ENCODE assay signal across 8 cellular contexts in genomic region chr1:153260980-153261792, GRCh38. TPM values are rescaled to one million over a fixed set of nuclear protein-coding genes. Genes with fewer than 3 reads are reported as not detected.
DNase-seq lines count a peak whose midpoint lies in the region; ATAC-seq and TF ChIP-seq lines count a peak whose summit lies in the region.

No MANE protein-coding gene starts in this region.

- intact Hi-C loops in stomach (cut with DNase I; ENCODE audit: low total_unique reads), result no loop called here

- TF ChIP-seq CTCF in brain (conservative IDR thresholded peaks at IDR 0.05), result no peak
- no peak for TF ChIP-seq CTCF in stomach (IDR thresholded peaks at IDR 0.05)

- peak; percentile 33 for DNase-seq in ELF-1 (ENCODE audit: low read depth, low spot score)
- peak; percentile 9 for DNase-seq in RPMI7951 (ENCODE audit: low read depth)
- DNase-seq in left lobe of liver (ENCODE audit: low spot score), result no peak
- DNase-seq in stomach, result no peak
- DNase-seq in amniotic stem cell (lab: John Stamatoyannopoulos, UW), result no peak
- DNase-seq in HPDE6-E6E7 (ENCODE audit: extremely low spot score), result no peak

- H3K27me3 ChIP-seq in stomach, result peaks cover 0 to 75% (median 45%) of the 10 kb centered on the region in 3 donors

- peak overlapping the region; percentile 46 to 66 (median 54) for H3K4me3 ChIP-seq in stomach

- no peak overlapping the region for H3K27ac ChIP-seq in stomach

- no peaks in the 10 kb centered on the region for H3K36me3 ChIP-seq in stomach

- peaks cover 13 to 21% (median 19%) of the 10 kb centered on the region in 4 donors for H3K4me1 ChIP-seq in stomach

- peaks cover 14% of the 10 kb centered on the region for H3K4me1 Mint-ChIP-seq in brain

- no peak for TF ChIP-seq POLR2A in stomach (IDR thresholded peaks at IDR 0.05)

- peak overlapping the region in 1 of 5 experiments; percentile 2 for H3K27ac Mint-ChIP-seq in brain

- TF ChIP-seq EP300 in stomach (IDR thresholded peaks at IDR 0.05), result no peak

- H3K4me3 Mint-ChIP-seq in brain, result peak overlapping the region; percentile 80 to 85 (median 84)

- peaks cover 4 to 14% (median 6%) of the 10 kb centered on the region in 5 experiments for H3K9me3 Mint-ChIP-seq in brain

- ATAC-seq in left lobe of liver (peak; percentile 57), HG02840 (IDR thresholded peaks at IDR 0.05; ENCODE audit: low FRiP score, unreplicated experiment) (no peak)

- H3K27me3 Mint-ChIP-seq in brain, result peaks cover 80% of the 10 kb centered on the region

- 1 to 5% (median 3%) methylated on average over 35 to 105 of the region's 105 CpGs for WGBS in stomach, 5 donors

- H3K9me3 ChIP-seq in stomach, result no peaks in the 10 kb centered on the region

- no peaks in the 10 kb centered on the region for H3K36me3 Mint-ChIP-seq in brain

RNA-seq across cellular contexts. Expression of gene LORICRIN, which starts 1.7 kb away (rescaled TPM):
- total RNA-seq in RPMI7951 (2014; rRNA removed; shearing (Covaris generic)), result not detected in 2 replicates
- polyA plus RNA-seq in brain (ENCODE audit: insufficient read depth, low read depth, low replicate concordance), result not detected
- not detected for total RNA-seq in left lobe of liver
- total RNA-seq in stomach, result not detected
- polyA plus RNA-seq in stomach, result not detected

RNA-seq across cellular contexts. Expression of gene PRR9, which starts 43.8 kb away (rescaled TPM):
- total RNA-seq in RPMI7951 (2014; rRNA removed; shearing (Covaris generic)), result not detected in 2 replicates
- polyA plus RNA-seq in brain (ENCODE audit: insufficient read depth, low read depth, low replicate concordance) (not detected), stomach (not detected)
- total RNA-seq in left lobe of liver (not detected), stomach (not detected)

RNA-seq across cellular contexts. Expression of gene PGLYRP3, which starts 51.6 kb away (rescaled TPM):
- total RNA-seq in RPMI7951 (2014; rRNA removed; shearing (Covaris generic)), result not detected in 2 replicates
- polyA plus RNA-seq in brain (ENCODE audit: insufficient read depth, low read depth, low replicate concordance) (not detected), stomach (1 to 10 TPM in 1 of 3 donors, not detected in 2; 1.6 TPM)
- total RNA-seq in left lobe of liver (not detected), stomach (not detected)

RNA-seq across cellular contexts. Expression of gene LELP1, which starts 58.0 kb away (rescaled TPM):
- not detected in 2 replicates for total RNA-seq in RPMI7951 (2014; rRNA removed; shearing (Covaris generic))
- polyA plus RNA-seq in brain (ENCODE audit: insufficient read depth, low read depth, low replicate concordance) (not detected), stomach (not detected)
- total RNA-seq in left lobe of liver (not detected), stomach (not detected)

Comparison
In these comparisons a context has a peak if more than half of its experiments do, and no peak if none do; other contexts are left out.
1. DNase-seq: peak in ELF-1 (single experiment) and RPMI7951 (single experiment); none in left lobe of liver (single experiment), stomach (single experiment), amniotic stem cell (single experiment) and HPDE6-E6E7 (single experiment).